In the genomic region with DNA sequence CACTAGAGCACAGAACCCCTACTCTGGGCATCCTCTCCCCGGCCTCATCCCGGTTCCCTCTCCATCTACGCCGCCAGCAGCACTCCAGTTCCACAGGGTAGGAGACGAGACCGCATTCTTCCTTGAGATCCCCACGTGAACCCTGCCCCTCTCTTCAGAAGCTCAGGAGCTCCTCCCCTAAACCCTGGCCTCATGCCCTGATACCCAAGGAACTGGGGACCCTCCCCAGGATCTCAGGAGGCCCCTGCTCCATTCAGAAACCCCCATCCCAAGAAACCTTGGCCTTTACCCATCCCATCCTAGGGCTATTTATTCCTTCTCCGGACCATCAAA, we compare ENCODE assay signal across 6 cellular contexts. TPM values are rescaled to one million over a fixed set of nuclear protein-coding genes. Genes with fewer than 3 reads are reported as not detected.
DNase-seq lines count a peak whose midpoint lies in the region; ATAC-seq, FAIRE-seq and TF ChIP-seq lines count a peak whose summit lies in the region.

No MANE protein-coding gene starts in this region.

- H3K9me3 ChIP-seq in HUES6 (ENCODE audit: control insufficient read depth, insufficient read depth, low read depth, low read length) (peaks cover 15% of the 10 kb centered on the region; the same call in 1 of the 2 replicates), BE2C (no peaks in the 10 kb centered on the region)

- no peak overlapping the region; the same call in 1 of the 2 replicates for H3K27ac ChIP-seq in HUES6 (ENCODE audit: low read depth, low read length)
- no peak overlapping the region for H3K27ac ChIP-seq in rectal smooth muscle tissue (ENCODE audit: low read depth, low read length)

- DNase-seq in bronchial epithelial cell (ENCODE audit: low read depth) (no peak), NCI-H2081 treated with DMSO at 0.1 percent for 48 hours (lab: John Stamatoyannopoulos, UW) (no peak), BE2C (no peak)

- H3K9ac ChIP-seq in HUES6 (ENCODE audit: low read length) (no peak overlapping the region), rectal smooth muscle tissue (ENCODE audit: low read length) (no peak overlapping the region)

- FAIRE-seq in bronchial epithelial cell (lab: Jason Lieb, UNC), result no peak

- H3K4me1 ChIP-seq in HUES6 (ENCODE audit: control insufficient read depth, insufficient read depth, low read length), result peaks cover 11% of the 10 kb centered on the region; the same call in 1 of the 2 replicates
- no peaks in the 10 kb centered on the region for H3K4me1 ChIP-seq in rectal smooth muscle tissue (ENCODE audit: control insufficient read depth, insufficient read depth, low read length)
- H3K4me1 ChIP-seq in BE2C, result no peaks in the 10 kb centered on the region; the same call in 1 of the 2 replicates

- ATAC-seq in HG03565 (IDR thresholded peaks at IDR 0.05; ENCODE audit: unreplicated experiment), result no peak

- TF ChIP-seq CTCF in bronchial epithelial cell (IDR thresholded peaks at IDR 0.05; ENCODE audit: insufficient read depth, low read length, severe bottlenecking), result no peak
- TF ChIP-seq CTCF in BE2C (IDR thresholded peaks at IDR 0.05; ENCODE audit: low read depth, low read length), result no peak

- H3K27me3 ChIP-seq in HUES6 (ENCODE audit: control insufficient read depth, insufficient read depth, low read length), result no peaks in the 10 kb centered on the region
- H3K27me3 ChIP-seq in bronchial epithelial cell (ENCODE audit: control insufficient read depth, insufficient read depth, low read length), result no peaks in the 10 kb centered on the region
- H3K27me3 ChIP-seq in rectal smooth muscle tissue (ENCODE audit: control insufficient read depth, insufficient read depth, low read length), result no peaks in the 10 kb centered on the region
- H3K27me3 ChIP-seq in BE2C, result no peaks in the 10 kb centered on the region

- H3K4me3 ChIP-seq in HUES6 (ENCODE audit: low read depth, low read length) (peak overlapping the region; percentile 78), bronchial epithelial cell (ENCODE audit: low read depth, low read length) (peak overlapping the region; percentile 74), rectal smooth muscle tissue (ENCODE audit: low read length) (peak overlapping the region; percentile 35), BE2C (ENCODE audit: low read depth, low read length) (no peak overlapping the region; the same call in 1 of the 2 replicates)

- peaks cover 24% of the 10 kb centered on the region for H3K36me3 ChIP-seq in HUES6 (ENCODE audit: control insufficient read depth, insufficient read depth, low read length)
- peaks cover 9% of the 10 kb centered on the region for H3K36me3 ChIP-seq in bronchial epithelial cell (ENCODE audit: control insufficient read depth, insufficient read depth, low read length)
- H3K36me3 ChIP-seq in rectal smooth muscle tissue (ENCODE audit: control insufficient read depth, insufficient read depth, low read length), result peaks cover 4% of the 10 kb centered on the region
- no peaks in the 10 kb centered on the region for H3K36me3 ChIP-seq in BE2C

RNA-seq across cellular contexts. Expression of gene PRICKLE3, which starts 1.1 kb away (rescaled TPM):
- total RNA-seq in bronchial epithelial cell, result 12.1 and 13.4 TPM in 2 replicates
- not detected for polyA plus RNA-seq in BE2C (2012; ENCODE audit: insufficient read depth, insufficient read length, low read depth)

RNA-seq across cellular contexts. Expression of gene PLP2, which starts 13.3 kb away (rescaled TPM):
- 16.8 and 20.4 TPM in 2 replicates for total RNA-seq in bronchial epithelial cell
- polyA plus RNA-seq in BE2C (2012; ENCODE audit: insufficient read depth, insufficient read length, low read depth), result 70.6 TPM

RNA-seq across cellular contexts. Expression of gene SYP, which starts 15.0 kb away (rescaled TPM):
- under 0.01 TPM in 2 replicates for total RNA-seq in bronchial epithelial cell
- 161 TPM for polyA plus RNA-seq in BE2C (2012; ENCODE audit: insufficient read depth, insufficient read length, low read depth)

RNA-seq across cellular contexts. Expression of gene MAGIX, which starts 22.5 kb away (rescaled TPM):
- 3.7 and 4.6 TPM in 2 replicates for total RNA-seq in bronchial epithelial cell
- 3.0 TPM for polyA plus RNA-seq in BE2C (2012; ENCODE audit: insufficient read depth, insufficient read length, low read depth)

RNA-seq across cellular contexts. Expression of gene CACNA1F, which starts 48.1 kb away (rescaled TPM):
- under 0.01 TPM in 2 replicates for total RNA-seq in bronchial epithelial cell
- 0.25 TPM for polyA plus RNA-seq in BE2C (2012; ENCODE audit: insufficient read depth, insufficient read length, low read depth)
